ENCODE assay signal across 8 cellular contexts in genomic region chr9:4489919-4490704, GRCh38. TPM values are rescaled to one million over a fixed set of nuclear protein-coding genes. Genes with fewer than 3 reads are reported as not detected.
DNase-seq lines count a peak whose midpoint lies in the region; ATAC-seq and TF ChIP-seq lines count a peak whose summit lies in the region.

Gene SLC1A1, plus strand, starts transcription at chr9:4490468. Its CDS starts 212 bp downstream, at chr9:4490680.

- DNase-seq in AG10803 (ENCODE audit: low read depth) (peak; percentile 70), NCI-H2196 (lab: John Stamatoyannopoulos, UW; ENCODE audit: unreplicated experiment) (peak; percentile 44), globus pallidus (ENCODE audit: low spot score) (peak; percentile 11), occipital lobe (lab: John Stamatoyannopoulos, UW) (peak; percentile 75), HPDE6-E6E7 (ENCODE audit: extremely low spot score) (no peak)

- TF ChIP-seq CTCF in AG10803 (conservative IDR thresholded peaks at IDR 0.05; ENCODE audit: low read length) = no peak

- ATAC-seq in GM18519 (IDR thresholded peaks at IDR 0.05; ENCODE audit: low FRiP score, unreplicated experiment) (peak; percentile 63), HG02938 (IDR thresholded peaks at IDR 0.05; ENCODE audit: unreplicated experiment) (peak; percentile 68)
- ATAC-seq in activated T-helper 17 cell treated with anti-CD3 and anti-CD28 coated beads, Interleukin-2, amount 50 U/mL, for 72 hours (replicated peaks) = peak; percentile 45

- peaks cover 6% of the 10 kb centered on the region for H3K4me1 Mint-ChIP-seq in activated T-helper 17 cell treated with anti-CD3 and anti-CD28 coated beads, Interleukin-2, amount 50 U/mL, for 72 hours

- H3K27ac Mint-ChIP-seq in activated T-helper 17 cell treated with anti-CD3 and anti-CD28 coated beads, Interleukin-2, amount 50 U/mL, for 72 hours = no peak within 1 kb of the TSS

- peaks cover 40% of the 10 kb centered on the region for H3K27me3 Mint-ChIP-seq in activated T-helper 17 cell treated with anti-CD3 and anti-CD28 coated beads, Interleukin-2, amount 50 U/mL, for 72 hours

- peak within 1 kb of the TSS; percentile 64 for H3K4me3 Mint-ChIP-seq in activated T-helper 17 cell treated with anti-CD3 and anti-CD28 coated beads, Interleukin-2, amount 50 U/mL, for 72 hours

- H3K36me3 Mint-ChIP-seq in activated T-helper 17 cell treated with anti-CD3 and anti-CD28 coated beads, Interleukin-2, amount 50 U/mL, for 72 hours (ENCODE audit: low read depth) = no peaks in the 10 kb centered on the region

- no peaks in the 10 kb centered on the region for H3K9me3 Mint-ChIP-seq in activated T-helper 17 cell treated with anti-CD3 and anti-CD28 coated beads, Interleukin-2, amount 50 U/mL, for 72 hours

- peak within 1 kb of the TSS; percentile 74 for H3K4me3 ChIP-seq in AG10803 (ENCODE audit: low read length)

RNA-seq across cellular contexts. Expression of gene SLC1A1, which starts in this region (rescaled TPM):
- under 1 TPM in 1 of 2 donors, not detected in 1; 0.45 TPM for total RNA-seq in activated T-helper 17 cell treated with anti-CD3 and anti-CD28 coated beads, Interleukin-2, amount 50 U/mL, for 72 hours
- 54.7 TPM for total RNA-seq in occipital lobe

Comparison
In these comparisons a context has a peak if more than half of its experiments do, and no peak if none do; other contexts are left out.
1. RNA of gene SLC1A1 (total RNA-seq): 54.7 TPM in occipital lobe (single experiment); 0.45 TPM in activated T-helper 17 cell treated with anti-CD3 and anti-CD28 coated beads, Interleukin-2, amount 50 U/mL, for 72 hours; every median in the first group is over 10 times any median in the second.
2. Peak in ATAC-seq in activated T-helper 17 cell treated with anti-CD3 and anti-CD28 coated beads, Interleukin-2, amount 50 U/mL, for 72 hours; RNA of the gene not detected or under 1 TPM.
3. Peak in every context shown above with its lines, with median percentiles within 50 percentile points of each other: ATAC-seq.